In genomic region chrX:115622534-115622933, GRCh38 we compare ENCODE assay signal across 16 cellular contexts.
DNase-seq lines count a peak whose midpoint lies in the region; ATAC-seq and TF ChIP-seq lines count a peak whose summit lies in the region.
"Had no signal": no experiment of that assay in that cellular context is flagged by ENCODE, and none has a peak within 500 bp of the region (broad histone marks: within the 10 kb centered on the region; RNA-seq: fewer than 3 reads in every experiment).

No MANE protein-coding gene starts in this region.

- H3F3A ChIP-seq in GM23338 (replicated peaks; ENCODE audit: low read depth) = no peaks in the 10 kb centered on the region

- H3K27ac ChIP-seq in GM23338 (ENCODE audit: low read depth) = 0 out of 2 replicates have a peak overlapping the region, but pooled peaks have one; percentile 32
- peak overlapping the region; percentile 65 to 77 for H3K27ac ChIP-seq in coronary artery
- H3K27ac ChIP-seq in left ventricle myocardium inferior (replicated peaks) = peak overlapping the region; percentile 60
- peak overlapping the region; percentile 82 to 86 for H3K27ac ChIP-seq in thoracic aorta
- no peak overlapping the region for H3K27ac ChIP-seq in hepatocyte

- peaks cover 15% of the 10 kb centered on the region; the same call in 2 of the 3 replicates for H3K4me1 Mint-ChIP-seq in GM23338
- peaks cover 4% of the 10 kb centered on the region for H3K4me1 Mint-ChIP-seq in activated T-helper 2 cell treated with anti-CD3 and anti-CD28 coated beads, Interferon-gamma antibody, Interleukin-2, Interleukin-4, amounts not matched to agents 10 μg/mL and 5 μg/mL and 100 μg/mL, durations not matched to agents 14 hours and 24 hours and 36 hours (ENCODE audit: low read depth)

- H3K27me3 ChIP-seq in GM23338 (ENCODE audit: insufficient read depth) (no peaks in the 10 kb centered on the region), left ventricle myocardium inferior (ENCODE audit: low read depth) (no peaks in the 10 kb centered on the region), thoracic aorta (replicated peaks; ENCODE audit: insufficient read depth) (no peaks in the 10 kb centered on the region), hepatocyte (no peaks in the 10 kb centered on the region)

- H3K27ac Mint-ChIP-seq in GM23338 = no peak overlapping the region
- H3K27ac Mint-ChIP-seq in activated T-helper 2 cell treated with anti-CD3 and anti-CD28 coated beads, Interferon-gamma antibody, Interleukin-2, Interleukin-4, amounts not matched to agents 10 μg/mL and 5 μg/mL and 100 μg/mL, durations not matched to agents 14 hours and 24 hours and 36 hours = no peak overlapping the region
- H3K27ac Mint-ChIP-seq: CD8-positive, alpha-beta T cell had no signal

- H4K20me1 ChIP-seq in GM23338 (replicated peaks; ENCODE audit: insufficient read depth) = no peaks in the 10 kb centered on the region
- no peaks in the 10 kb centered on the region for H4K20me1 ChIP-seq in hepatocyte (ENCODE audit: insufficient read depth, poor library complexity, severe bottlenecking)

- peaks cover 10% of the 10 kb centered on the region; the same call in 1 of the 2 replicates for H3K4me1 ChIP-seq in GM23338 (ENCODE audit: insufficient read depth)
- H3K4me1 ChIP-seq in left ventricle myocardium inferior = peaks cover 62% of the 10 kb centered on the region
- H3K4me1 ChIP-seq in thoracic aorta (ENCODE audit: control insufficient read depth in 1 of 2, low read depth in 2 of 2) = peaks cover 9 to 71% of the 10 kb centered on the region in 2 donors
- no peaks in the 10 kb centered on the region for H3K4me1 ChIP-seq in hepatocyte (ENCODE audit: insufficient read depth)

- no peak overlapping the region for H3K4me3 ChIP-seq in GM23338
- no peak overlapping the region for H3K4me3 ChIP-seq in coronary artery
- H3K4me3 ChIP-seq in left ventricle myocardium inferior = no peak overlapping the region
- H3K4me3 ChIP-seq in thoracic aorta = no peak overlapping the region
- no peak overlapping the region for H3K4me3 ChIP-seq in hepatocyte
- H3K4me3 ChIP-seq: BLaER1 treated with 17β-estradiol and CSF1 and Interleukin-3, amounts not matched to agents 10 nM and 100 nM had no signal

- H3K4me2 ChIP-seq in GM23338 = no peak overlapping the region
- H3K4me2 ChIP-seq in hepatocyte = no peak overlapping the region
- H3K4me2 ChIP-seq: BLaER1 treated with 17β-estradiol and CSF1 and Interleukin-3, amounts not matched to agents 10 nM and 100 nM had no signal

- no peaks in the 10 kb centered on the region; the same call in 2 of the 3 replicates for H3K9me3 Mint-ChIP-seq in GM23338
- H3K9me3 Mint-ChIP-seq in activated T-helper 2 cell treated with anti-CD3 and anti-CD28 coated beads, Interferon-gamma antibody, Interleukin-2, Interleukin-4, amounts not matched to agents 10 μg/mL and 5 μg/mL and 100 μg/mL, durations not matched to agents 14 hours and 24 hours and 36 hours = no peaks in the 10 kb centered on the region
- H3K9me3 Mint-ChIP-seq: CD8-positive, alpha-beta T cell had no signal

- no peak overlapping the region for H3K4me3 Mint-ChIP-seq in GM23338
- H3K4me3 Mint-ChIP-seq in activated T-helper 2 cell treated with anti-CD3 and anti-CD28 coated beads, Interferon-gamma antibody, Interleukin-2, Interleukin-4, amounts not matched to agents 10 μg/mL and 5 μg/mL and 100 μg/mL, durations not matched to agents 14 hours and 24 hours and 36 hours (ENCODE audit: low read depth) = no peak overlapping the region
- H3K4me3 Mint-ChIP-seq: CD8-positive, alpha-beta T cell had no signal

- no peaks in the 10 kb centered on the region for H3K36me3 ChIP-seq in GM23338 (ENCODE audit: insufficient read depth)
- peaks cover 9% of the 10 kb centered on the region for H3K36me3 ChIP-seq in left ventricle myocardium inferior
- H3K36me3 ChIP-seq in thoracic aorta = no peaks in the 10 kb centered on the region
- H3K36me3 ChIP-seq in hepatocyte (replicated peaks; ENCODE audit: insufficient read depth, low read depth) = no peaks in the 10 kb centered on the region

- H3K9me2 ChIP-seq in GM23338 (ENCODE audit: insufficient read depth) (no peaks in the 10 kb centered on the region), hepatocyte (replicated peaks; ENCODE audit: insufficient read depth) (no peaks in the 10 kb centered on the region)

- H2AFZ ChIP-seq in GM23338 = no peak overlapping the region
- no peak overlapping the region for H2AFZ ChIP-seq in hepatocyte

- H3K79me2 ChIP-seq in GM23338 (replicated peaks; ENCODE audit: insufficient read depth) = peaks cover 9% of the 10 kb centered on the region
- peaks cover 48% of the 10 kb centered on the region for H3K79me2 ChIP-seq in hepatocyte

- ATAC-seq in GM23338 (no peak), thoracic aorta (ENCODE audit: insufficient number of reproducible peaks, low FRiP score, low read depth) (no peak), HG02623 (IDR thresholded peaks at IDR 0.05; ENCODE audit: unreplicated experiment) (no peak)
- ATAC-seq: CD8-positive, alpha-beta T cell; HCT116 had no signal

- WGBS in hepatocyte (ENCODE audit: low lambda C conversion rate, missing lambda C conversion rate) = 70% methylated on average over 4 of the region's 4 CpGs

- peaks cover 3% of the 10 kb centered on the region; the same call in 2 of the 3 replicates for H3K36me3 Mint-ChIP-seq in GM23338 (ENCODE audit: low read depth)
- H3K36me3 Mint-ChIP-seq in activated T-helper 2 cell treated with anti-CD3 and anti-CD28 coated beads, Interferon-gamma antibody, Interleukin-2, Interleukin-4, amounts not matched to agents 10 μg/mL and 5 μg/mL and 100 μg/mL, durations not matched to agents 14 hours and 24 hours and 36 hours (ENCODE audit: low read depth) = no peaks in the 10 kb centered on the region
- H3K36me3 Mint-ChIP-seq: CD8-positive, alpha-beta T cell had no signal

- intact Hi-C loops in left ventricle myocardium inferior (cut with micrococcal nuclease) = no loop called here
- intact Hi-C loops in activated T-helper 2 cell treated with anti-CD3 and anti-CD28 coated beads, Interferon-gamma antibody, Interleukin-2, Interleukin-4, amounts not matched to agents 10 μg/mL and 5 μg/mL and 100 μg/mL, durations not matched to agents 14 hours and 24 hours and 36 hours (cut with micrococcal nuclease) = no loop called here

- peaks cover 3% of the 10 kb centered on the region for H3K27me3 Mint-ChIP-seq in GM23338 (ENCODE audit: insufficient read depth, low read depth, poor library complexity)
- H3K27me3 Mint-ChIP-seq in activated T-helper 2 cell treated with anti-CD3 and anti-CD28 coated beads, Interferon-gamma antibody, Interleukin-2, Interleukin-4, amounts not matched to agents 10 μg/mL and 5 μg/mL and 100 μg/mL, durations not matched to agents 14 hours and 24 hours and 36 hours (ENCODE audit: low read depth) = peaks cover 4% of the 10 kb centered on the region

- no peak for DNase-seq in GM23338 (ENCODE audit: low spot score)
- DNase-seq in coronary artery (ENCODE audit: low spot score) = no peak
- no peak for DNase-seq in left ventricle myocardium inferior
- DNase-seq in thoracic aorta (ENCODE audit: low spot score) = no peak
- no peak for DNase-seq in hepatocyte (ENCODE audit: low spot score)
- no peak for DNase-seq in activated T-helper 2 cell treated with anti-CD3 and anti-CD28 coated beads, Interferon-gamma antibody, Interleukin-2, Interleukin-4, amounts not matched to agents 10 μg/mL and 5 μg/mL and 100 μg/mL, durations not matched to agents 14 hours and 24 hours and 36 hours (ENCODE audit: low spot score)
- DNase-seq: Calu3; CD8-positive, alpha-beta T cell; GOT3; KBM-7; NCI-H1105 treated with DMSO at 0.1 percent for 48 hours; NCI-H1694 treated with DMSO at 0.1 percent for 48 hours; SHP77 treated with DMSO at 0.1 percent for 48 hours had no signal

- TF ChIP-seq CTCF in GM23338 (conservative IDR thresholded peaks at IDR 0.05; ENCODE audit: low read depth in 2 of 2) (no peak), coronary artery (IDR thresholded peaks at IDR 0.05) (no peak), left ventricle myocardium inferior (IDR thresholded peaks at IDR 0.05; ENCODE audit: borderline replicate concordance) (no peak), thoracic aorta (IDR thresholded peaks at IDR 0.05) (no peak), hepatocyte (IDR thresholded peaks at IDR 0.05; ENCODE audit: poor library complexity) (no peak)

- H3K9me3 ChIP-seq in left ventricle myocardium inferior (replicated peaks) = no peaks in the 10 kb centered on the region
- H3K9me3 ChIP-seq in thoracic aorta = no peaks in the 10 kb centered on the region
- no peaks in the 10 kb centered on the region for H3K9me3 ChIP-seq in hepatocyte (ENCODE audit: low read depth)
- H3K9me3 ChIP-seq: BLaER1 treated with 17β-estradiol and CSF1 and Interleukin-3, amounts not matched to agents 10 nM and 100 nM had no signal

TF ChIP-seq in GM23338, 12 proteins besides CTCF, POLR2A, EP300 and RAD21 (continues in another document):
- TF ChIP-seq, protein P1, sequence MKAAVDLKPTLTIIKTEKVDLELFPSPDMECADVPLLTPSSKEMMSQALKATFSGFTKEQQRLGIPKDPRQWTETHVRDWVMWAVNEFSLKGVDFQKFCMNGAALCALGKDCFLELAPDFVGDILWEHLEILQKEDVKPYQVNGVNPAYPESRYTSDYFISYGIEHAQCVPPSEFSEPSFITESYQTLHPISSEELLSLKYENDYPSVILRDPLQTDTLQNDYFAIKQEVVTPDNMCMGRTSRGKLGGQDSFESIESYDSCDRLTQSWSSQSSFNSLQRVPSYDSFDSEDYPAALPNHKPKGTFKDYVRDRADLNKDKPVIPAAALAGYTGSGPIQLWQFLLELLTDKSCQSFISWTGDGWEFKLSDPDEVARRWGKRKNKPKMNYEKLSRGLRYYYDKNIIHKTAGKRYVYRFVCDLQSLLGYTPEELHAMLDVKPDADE (IDR thresholded peaks at IDR 0.05) = no peak
- TF ChIP-seq STAT1 (IDR thresholded peaks at IDR 0.05; ENCODE audit: unreplicated experiment) = no peak
- TF ChIP-seq ZNF331 (CRISPR knock-in tag; IDR thresholded peaks at IDR 0.05; ENCODE audit: low read depth) = no peak
- TF ChIP-seq EZH2phosphoT487 (IDR thresholded peaks at IDR 0.05; ENCODE audit: unreplicated experiment) = no peak
- no peak for TF ChIP-seq POLR2AphosphoS5 (IDR thresholded peaks at IDR 0.05; ENCODE audit: low read depth)
- TF ChIP-seq EZH2 (IDR thresholded peaks at IDR 0.05; ENCODE audit: low read depth, unreplicated experiment) = no peak
- TF ChIP-seq JUNB (IDR thresholded peaks at IDR 0.05; ENCODE audit: unreplicated experiment) = no peak
- no peak for TF ChIP-seq CREB1 (CRISPR knock-in tag; IDR thresholded peaks at IDR 0.05; ENCODE audit: low read depth)
